Comparison of ENCODE assay signal across 22 cellular contexts in the genomic region with DNA sequence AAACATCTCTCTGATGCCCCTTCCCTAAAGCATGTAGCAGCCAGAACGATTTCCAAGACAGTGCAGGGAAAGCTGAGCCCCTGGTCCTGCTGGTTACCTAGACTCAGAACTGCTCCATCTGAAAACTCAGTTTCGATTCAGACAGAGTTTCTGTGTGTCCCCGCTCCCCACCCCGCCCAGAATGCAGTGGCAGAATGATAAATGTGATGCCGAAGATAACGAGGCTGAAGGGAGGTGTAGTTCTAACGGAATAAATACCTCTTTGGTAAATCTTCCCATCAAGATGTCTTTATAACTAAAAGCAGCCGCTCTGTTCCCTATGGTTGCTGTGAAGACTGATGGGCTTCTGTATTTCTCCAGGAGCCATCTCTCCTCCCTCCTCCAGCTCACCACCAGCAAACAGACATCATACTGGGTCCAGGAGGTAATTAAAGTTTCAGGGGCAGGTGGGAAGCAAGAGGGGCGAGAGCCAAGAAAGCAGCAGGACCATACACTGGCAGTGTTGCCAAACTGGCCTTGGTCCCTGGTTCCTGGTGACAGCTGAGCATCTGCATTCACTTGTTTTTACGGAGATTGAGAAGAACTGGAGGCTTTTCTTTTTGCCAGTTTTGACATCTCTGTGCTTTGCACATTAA.
"Had no signal": no experiment of that assay in that cellular context is flagged by ENCODE, and none has a peak within 500 bp of the region (broad histone marks: within the 10 kb centered on the region; RNA-seq: fewer than 3 reads in every experiment).

No MANE protein-coding gene starts in this region.

- DNase-seq: activated CD4-positive, alpha-beta T cell treated with anti-CD3 and anti-CD28 coated beads for 48 hours; activated CD4-positive, alpha-beta T cell treated with anti-CD3 and anti-CD28 coated beads, Interleukin-2, amount 50 U/mL, for 4 hours; activated CD4-positive, CD25-positive, alpha-beta regulatory T cell treated with anti-CD3 and anti-CD28 coated beads, Interleukin-2, amount 50 U/mL, for 72 hours; activated CD8-positive, alpha-beta memory T cell treated with anti-CD3 and anti-CD28 coated beads, Interleukin-2, amount 50 U/mL, for 48 hours; activated CD8-positive, alpha-beta T cell treated with anti-CD3 and anti-CD28 coated beads, Interleukin-2, amount 10 ng/mL, durations not matched to agents 7 days and 5 days; activated T-cell treated with anti-CD3 and anti-CD28 coated beads, Interleukin-2, amount 50 U/mL, for 1 hour; aorta; colonic mucosa; NCI-H1105; NCI-H1436; NCI-H187 treated with DMSO at 0.1 percent for 48 hours; NCI-H2171; NCI-H2227 treated with DMSO at 0.1 percent for 48 hours; NCI-H510A; NCI-H526 treated with DMSO at 0.1 percent for 48 hours; NCI-H82; Peyer's patch; SHP77; SW 1271 had no signal

- H3K27ac Mint-ChIP-seq: activated CD8-positive, alpha-beta T cell treated with anti-CD3 and anti-CD28 coated beads, Interleukin-2, amount 10 ng/mL, durations not matched to agents 7 days and 5 days; activated naive CD4-positive, alpha-beta T cell treated with anti-CD3 and anti-CD28 coated beads, Interleukin-2, amount 50 U/mL, for 24 hours had no signal

- H3K36me3 Mint-ChIP-seq: activated naive CD4-positive, alpha-beta T cell treated with anti-CD3 and anti-CD28 coated beads, Interleukin-2, amount 50 U/mL, for 24 hours had no signal

- H3K4me3 Mint-ChIP-seq: activated CD8-positive, alpha-beta T cell treated with anti-CD3 and anti-CD28 coated beads, Interleukin-2, amount 10 ng/mL, durations not matched to agents 7 days and 5 days; activated naive CD4-positive, alpha-beta T cell treated with anti-CD3 and anti-CD28 coated beads, Interleukin-2, amount 50 U/mL, for 24 hours; central memory CD8-positive, alpha-beta T cell had no signal

- H3K4me1 Mint-ChIP-seq: activated naive CD4-positive, alpha-beta T cell treated with anti-CD3 and anti-CD28 coated beads, Interleukin-2, amount 50 U/mL, for 24 hours; central memory CD8-positive, alpha-beta T cell had no signal

- ATAC-seq: activated CD8-positive, alpha-beta T cell treated with anti-CD3 and anti-CD28 coated beads, Interleukin-2, amount 10 ng/mL, durations not matched to agents 7 days and 5 days; SK-N-SH treated with all-trans-retinoic acid at 6 μM for 48 hours had no signal

- H3K9me3 Mint-ChIP-seq: activated naive CD4-positive, alpha-beta T cell treated with anti-CD3 and anti-CD28 coated beads, Interleukin-2, amount 50 U/mL, for 24 hours; central memory CD8-positive, alpha-beta T cell had no signal
